ENCODE assay signal across 29 cellular contexts in genomic region chr5:142694092-142694856, GRCh38. TPM values are rescaled to one million over a fixed set of nuclear protein-coding genes. Genes with fewer than 3 reads are reported as not detected.
A peak's percentile ranks its signal among the peaks of the same experiment; 100 is the strongest.
DNase-seq lines count a peak whose midpoint lies in the region; ATAC-seq, FAIRE-seq and TF ChIP-seq lines count a peak whose summit lies in the region.
"Had no signal": no experiment of that assay in that cellular context is flagged by ENCODE, and none has a peak within 500 bp of the region (broad histone marks: within the 10 kb centered on the region; RNA-seq: fewer than 3 reads in every experiment).

No MANE protein-coding gene starts in this region.

- 77 to 88% (median 83%) methylated on average over 7 of the region's 7 CpGs for WGBS in small intestine, 3 donors

- H3K36me3 Mint-ChIP-seq in activated naive CD8-positive, alpha-beta T cell treated with anti-CD3 and anti-CD28 coated beads, Interleukin-2, amount 50 U/mL, for 24 hours (ENCODE audit: low read depth), result no peaks in the 10 kb centered on the region
- no peaks in the 10 kb centered on the region for H3K36me3 Mint-ChIP-seq in activated naive CD8-positive, alpha-beta T cell treated with anti-CD3 and anti-CD28 coated beads for 36 hours
- H3K36me3 Mint-ChIP-seq: IgD-negative memory B cell; natural killer cell treated with Interleukin-12 subunit alpha and Interleukin-12 subunit beta and Interleukin-15 and Interleukin-18, amount 100 ng/mL, for 72 hours had no signal

- no peak for DNase-seq in activated naive CD8-positive, alpha-beta T cell treated with anti-CD3 and anti-CD28 coated beads, Interleukin-2, amount 50 U/mL, for 24 hours
- DNase-seq in activated naive CD8-positive, alpha-beta T cell treated with anti-CD3 and anti-CD28 coated beads for 36 hours, result no peak
- DNase-seq in NB4 (ENCODE audit: low read depth) (no peak), epithelial cell of proximal tubule (ENCODE audit: low read depth) (no peak), retinal pigment epithelial cell (ENCODE audit: low read depth) (no peak), hepatic stellate cell (ENCODE audit: low spot score) (no peak), small intestine (no peak)
- DNase-seq: activated CD4-positive, alpha-beta T cell treated with anti-CD3 and anti-CD28 coated beads, Interleukin-2, amount 10 ng/mL, durations not matched to agents 24 days and 14 days; dermis blood vessel endothelial cell; DND-41; foreskin fibroblast; GM23248; left ventricle myocardium superior; MG63; NCI-H1436; NCI-H510A treated with DMSO at 0.1 percent for 48 hours; spleen; stimulated activated CD4-positive, alpha-beta T cell treated with anti-CD3 and anti-CD28 coated beads, Interleukin-4, amount 100 ng/mL, for 24 hours had no signal

- H3K9me3 ChIP-seq in small intestine (ENCODE audit: control insufficient read depth, low read depth), result no peaks in the 10 kb centered on the region
- H3K9me3 ChIP-seq: MG63, spleen, tibial nerve had no signal

- peaks cover 3% of the 10 kb centered on the region for H3K27me3 Mint-ChIP-seq in activated naive CD8-positive, alpha-beta T cell treated with anti-CD3 and anti-CD28 coated beads, Interleukin-2, amount 50 U/mL, for 24 hours
- peaks cover 12% of the 10 kb centered on the region for H3K27me3 Mint-ChIP-seq in activated naive CD8-positive, alpha-beta T cell treated with anti-CD3 and anti-CD28 coated beads for 36 hours

- no peak for FAIRE-seq in small intestine (lab: Jason Lieb, UNC)
- FAIRE-seq: A204.1, bronchial epithelial cell, endothelial cell of umbilical vein had no signal

- H3K4me3 ChIP-seq in NB4 (ENCODE audit: low read depth, low read length), result no peak overlapping the region
- no peak overlapping the region for H3K4me3 ChIP-seq in epithelial cell of proximal tubule (ENCODE audit: low read depth, low read length)
- no peak overlapping the region for H3K4me3 ChIP-seq in retinal pigment epithelial cell (ENCODE audit: low read length)
- H3K4me3 ChIP-seq in small intestine (ENCODE audit: low read depth in 1 of 2, low read length in 2 of 2), result no peak overlapping the region
- H3K4me3 ChIP-seq: GM23248, hepatocyte, MG63, spleen, tibial nerve had no signal

- TF ChIP-seq CTCF in NB4 (IDR thresholded peaks at IDR 0.05; ENCODE audit: low read depth, low read length) (peak; percentile 14), epithelial cell of proximal tubule (conservative IDR thresholded peaks at IDR 0.05; ENCODE audit: low read depth, low read length) (peak; percentile 25), retinal pigment epithelial cell (conservative IDR thresholded peaks at IDR 0.05; ENCODE audit: low read depth, low read length) (peak; percentile 16)

- no peak overlapping the region for H3K4me3 Mint-ChIP-seq in activated naive CD8-positive, alpha-beta T cell treated with anti-CD3 and anti-CD28 coated beads, Interleukin-2, amount 50 U/mL, for 24 hours
- no peak overlapping the region for H3K4me3 Mint-ChIP-seq in activated naive CD8-positive, alpha-beta T cell treated with anti-CD3 and anti-CD28 coated beads for 36 hours
- H3K4me3 Mint-ChIP-seq: activated CD4-positive, alpha-beta T cell treated with anti-CD3 and anti-CD28 coated beads, Interleukin-2, amount 10 ng/mL, durations not matched to agents 24 days and 14 days; IgD-negative memory B cell; natural killer cell treated with Interleukin-12 subunit alpha and Interleukin-12 subunit beta and Interleukin-15 and Interleukin-18, amount 100 ng/mL, for 72 hours; stimulated activated naive CD8-positive, alpha-beta T cell treated with anti-CD3 and anti-CD28 coated beads, Interleukin-15, Interleukin-2, amounts not matched to agents 100 ng/mL and 50 ng/mL, for 24 hours; T-helper 1 cell treated with Interleukin-12 subunit alpha and Interleukin-12 subunit beta and Interleukin-4 antibody, amounts not matched to agents 30 μg/mL and 1 μg/mL, for 36 hours had no signal

- no peak overlapping the region for H3K27ac ChIP-seq in small intestine (ENCODE audit: low read depth in 1 of 2, low read length in 1 of 2)
- H3K27ac ChIP-seq: GM23248, hepatocyte, spleen, tibial nerve had no signal

- H3K9me3 Mint-ChIP-seq in activated naive CD8-positive, alpha-beta T cell treated with anti-CD3 and anti-CD28 coated beads, Interleukin-2, amount 50 U/mL, for 24 hours, result no peaks in the 10 kb centered on the region
- H3K9me3 Mint-ChIP-seq in activated naive CD8-positive, alpha-beta T cell treated with anti-CD3 and anti-CD28 coated beads for 36 hours, result no peaks in the 10 kb centered on the region
- H3K9me3 Mint-ChIP-seq: activated CD4-positive, alpha-beta T cell treated with anti-CD3 and anti-CD28 coated beads, Interleukin-2, amount 10 ng/mL, durations not matched to agents 24 days and 14 days; natural killer cell treated with Interleukin-12 subunit alpha and Interleukin-12 subunit beta and Interleukin-15 and Interleukin-18, amount 100 ng/mL, for 72 hours; stimulated activated naive CD8-positive, alpha-beta T cell treated with anti-CD3 and anti-CD28 coated beads, Interleukin-15, Interleukin-2, amounts not matched to agents 100 ng/mL and 50 ng/mL, for 24 hours; T-helper 1 cell treated with Interleukin-12 subunit alpha and Interleukin-12 subunit beta and Interleukin-4 antibody, amounts not matched to agents 30 μg/mL and 1 μg/mL, for 36 hours had no signal

- no peak overlapping the region for H3K27ac Mint-ChIP-seq in activated naive CD8-positive, alpha-beta T cell treated with anti-CD3 and anti-CD28 coated beads, Interleukin-2, amount 50 U/mL, for 24 hours
- no peak overlapping the region for H3K27ac Mint-ChIP-seq in activated naive CD8-positive, alpha-beta T cell treated with anti-CD3 and anti-CD28 coated beads for 36 hours
- H3K27ac Mint-ChIP-seq: activated CD4-positive, alpha-beta T cell treated with anti-CD3 and anti-CD28 coated beads, Interleukin-2, amount 10 ng/mL, durations not matched to agents 24 days and 14 days; IgD-negative memory B cell; natural killer cell treated with Interleukin-12 subunit alpha and Interleukin-12 subunit beta and Interleukin-15 and Interleukin-18, amount 100 ng/mL, for 72 hours; stimulated activated naive CD8-positive, alpha-beta T cell treated with anti-CD3 and anti-CD28 coated beads, Interleukin-15, Interleukin-2, amounts not matched to agents 100 ng/mL and 50 ng/mL, for 24 hours; T-helper 1 cell treated with Interleukin-12 subunit alpha and Interleukin-12 subunit beta and Interleukin-4 antibody, amounts not matched to agents 30 μg/mL and 1 μg/mL, for 36 hours had no signal

- peak; percentile 56 for ATAC-seq in activated naive CD8-positive, alpha-beta T cell treated with anti-CD3 and anti-CD28 coated beads, Interleukin-2, amount 50 U/mL, for 24 hours
- no peak for ATAC-seq in GM18502 (IDR thresholded peaks at IDR 0.05; ENCODE audit: poor library complexity, unreplicated experiment)
- ATAC-seq: left ventricle myocardium superior; natural killer cell treated with Interleukin-12 subunit alpha and Interleukin-12 subunit beta and Interleukin-15 and Interleukin-18, amount 100 ng/mL, for 72 hours had no signal

- H3K27me3 ChIP-seq in small intestine (ENCODE audit: control insufficient read depth in 2 of 2, insufficient read depth in 2 of 2, low read length in 2 of 2), result no peaks in the 10 kb centered on the region
- H3K27me3 ChIP-seq: hepatocyte, MG63, spleen, tibial nerve had no signal

- no peaks in the 10 kb centered on the region for H3K4me1 Mint-ChIP-seq in activated naive CD8-positive, alpha-beta T cell treated with anti-CD3 and anti-CD28 coated beads, Interleukin-2, amount 50 U/mL, for 24 hours
- no peaks in the 10 kb centered on the region for H3K4me1 Mint-ChIP-seq in activated naive CD8-positive, alpha-beta T cell treated with anti-CD3 and anti-CD28 coated beads for 36 hours

- no peak for TF ChIP-seq POLR2A in NB4 (IDR thresholded peaks at IDR 0.05; ENCODE audit: extremely low read depth, insufficient read length)

- no peaks in the 10 kb centered on the region for H3K36me3 ChIP-seq in small intestine (ENCODE audit: control insufficient read depth in 2 of 2, insufficient read depth in 2 of 2, low read length in 2 of 2)
- H3K36me3 ChIP-seq: MG63, spleen, tibial nerve had no signal

- H3K4me1 ChIP-seq in small intestine (ENCODE audit: control insufficient read depth in 2 of 2, insufficient read depth in 1 of 2, low read depth in 1 of 2, low read length in 1 of 2), result no peaks in the 10 kb centered on the region

RNA-seq across cellular contexts. Expression of gene FGF1, which starts 8.4 kb away (rescaled TPM):
- not detected for total RNA-seq in activated naive CD8-positive, alpha-beta T cell treated with anti-CD3 and anti-CD28 coated beads for 36 hours
- 1.2 and 4.7 TPM in 2 replicates for total RNA-seq in epithelial cell of proximal tubule
- 1 to 10 TPM in 1 of 3 donors, under 1 TPM in 1, not detected in 1; 0.27 to 2.8 TPM for polyA plus RNA-seq in small intestine
- total RNA-seq: activated CD4-positive, alpha-beta T cell treated with anti-CD3 and anti-CD28 coated beads, Interleukin-2, amount 10 ng/mL, durations not matched to agents 24 days and 14 days; endothelial cell of umbilical vein; natural killer cell treated with Interleukin-12 subunit alpha and Interleukin-12 subunit beta and Interleukin-15 and Interleukin-18, amount 100 ng/mL, for 72 hours; pulmonary artery endothelial cell had no signal
- polyA plus RNA-seq: endothelial cell of umbilical vein, IgD-negative memory B cell had no signal
